9 cellular contexts compared by ENCODE assay signal in genomic region chr12:50057896-50058670, GRCh38. TPM values are rescaled to one million over a fixed set of nuclear protein-coding genes. Genes with fewer than 3 reads are reported as not detected.
DNase-seq lines count a peak whose midpoint lies in the region; ATAC-seq and TF ChIP-seq lines count a peak whose summit lies in the region.
"Had no signal": no experiment of that assay in that cellular context is flagged by ENCODE, and none has a peak within 500 bp of the region (broad histone marks: within the 10 kb centered on the region; RNA-seq: fewer than 3 reads in every experiment).

No MANE protein-coding gene starts in this region.

- H3K27ac Mint-ChIP-seq in CD14-positive monocyte, result no peak overlapping the region
- no peak overlapping the region for H3K27ac Mint-ChIP-seq in osteocyte (ENCODE audit: unreplicated experiment)

- intact Hi-C loops in CD14-positive monocyte (cut with micrococcal nuclease), result loop anchor here (2.0 to 5.0 kb wide), 2 partner anchors 91 kb away; no protein-coding TSS in a partner anchor
- intact Hi-C loops in colonic mucosa (cut with DNase I), result loop anchor here (5.0 kb wide), 1 partner anchor 281 kb away; no protein-coding TSS in a partner anchor

- peaks cover 5% of the 10 kb centered on the region for H3K4me1 ChIP-seq in colonic mucosa

- H3K4me3 ChIP-seq in NB4 (ENCODE audit: low read depth, low read length), result peak overlapping the region; percentile 56
- peak overlapping the region; percentile 63 for H3K4me3 ChIP-seq in colonic mucosa

- no peak for TF ChIP-seq CTCF in CD14-positive monocyte (IDR thresholded peaks at IDR 0.05)
- TF ChIP-seq CTCF in NB4 (IDR thresholded peaks at IDR 0.05; ENCODE audit: low read depth, low read length), result no peak
- no peak for TF ChIP-seq CTCF in colonic mucosa (IDR thresholded peaks at IDR 0.05)
- no peak for TF ChIP-seq CTCF in osteocyte (IDR thresholded peaks at IDR 0.05)
- TF ChIP-seq CTCF in GM13976 (IDR thresholded peaks at IDR 0.05; ENCODE audit: borderline replicate concordance, control extremely low read depth, extremely low read depth, insufficient read depth, missing control alignments), result no peak

- peak overlapping the region in 1 of 2 donors; percentile 28 for H3K9ac ChIP-seq in colonic mucosa (ENCODE audit: low read depth in 2 of 2, low read length in 2 of 2)

- peaks cover 11% of the 10 kb centered on the region for H3K27me3 ChIP-seq in colonic mucosa

- H3K9me3 Mint-ChIP-seq in CD14-positive monocyte (peaks cover 0 to 17% (median 5%) of the 10 kb centered on the region in 7 donors), osteocyte (ENCODE audit: unreplicated experiment) (no peaks in the 10 kb centered on the region)

- ATAC-seq in GM18498 (IDR thresholded peaks at IDR 0.05; ENCODE audit: unreplicated experiment) (no peak), HG03378 (IDR thresholded peaks at IDR 0.05; ENCODE audit: unreplicated experiment) (no peak), HG03442 (IDR thresholded peaks at IDR 0.05; ENCODE audit: unreplicated experiment) (no peak)

- no peaks in the 10 kb centered on the region for H3K36me3 ChIP-seq in colonic mucosa

- no peak overlapping the region for H3K27ac ChIP-seq in colonic mucosa

- TF ChIP-seq POLR2A in NB4 (IDR thresholded peaks at IDR 0.05; ENCODE audit: extremely low read depth, insufficient read length), result no peak

- H3K4me3 Mint-ChIP-seq in CD14-positive monocyte (peak overlapping the region; percentile 41 to 80), osteocyte (ENCODE audit: unreplicated experiment) (peak overlapping the region; percentile 61)

- H3K9me3 ChIP-seq in colonic mucosa, result no peaks in the 10 kb centered on the region
- H3K9me3 ChIP-seq: mucosa of descending colon had no signal

- DNase-seq in CD14-positive monocyte (ENCODE audit: low spot score) (no peak), NB4 (ENCODE audit: low read depth) (peak; percentile 64), colonic mucosa (no peak), osteocyte (ENCODE audit: extremely low spot score, unreplicated experiment) (no peak), GM13976 (ENCODE audit: low spot score) (no peak)

- H3K4me1 Mint-ChIP-seq in CD14-positive monocyte (peaks cover 39% of the 10 kb centered on the region), osteocyte (ENCODE audit: unreplicated experiment) (peaks cover 15% of the 10 kb centered on the region)

- in situ Hi-C loops in GM13976 (cut with MboI; ENCODE audit: low sequenced_read_pairs, unreplicated experiment), result loop anchor here (10.0 kb wide), 1 partner anchor 83 kb away; the partner anchor contains the start of gene AQP6

- peaks cover 52 to 73% (median 55%) of the 10 kb centered on the region in 3 donors for H3K27me3 Mint-ChIP-seq in CD14-positive monocyte (ENCODE audit: low read depth in 3 of 3)
- H3K27me3 Mint-ChIP-seq in osteocyte (ENCODE audit: unreplicated experiment), result peaks cover 15% of the 10 kb centered on the region

- H3K36me3 Mint-ChIP-seq in CD14-positive monocyte, result peaks cover 5 to 6% of the 10 kb centered on the region in 2 donors
- H3K36me3 Mint-ChIP-seq in osteocyte (ENCODE audit: unreplicated experiment), result no peaks in the 10 kb centered on the region

RNA-seq across cellular contexts. Expression of gene ASIC1, which starts 0.7 kb away (rescaled TPM):
- not detected for polyA plus RNA-seq in CD14-positive monocyte
- 1 to 10 TPM; 1.0 to 1.1 TPM for total RNA-seq in colonic mucosa
- 2.1 and 3.0 TPM in 2 replicates for total RNA-seq in osteocyte

RNA-seq across cellular contexts. Expression of gene SMARCD1, which starts 27.1 kb away (rescaled TPM):
- 1 to 10 TPM; 3.7 to 7.8 TPM for polyA plus RNA-seq in CD14-positive monocyte
- total RNA-seq in colonic mucosa (10 to 100 TPM; 30.6 to 43.9 TPM), osteocyte (61.4 and 66.7 TPM in 2 replicates)

RNA-seq across cellular contexts. Expression of gene RACGAP1, which starts 32.8 kb away (rescaled TPM):
- 1 to 10 TPM; 3.1 to 3.6 TPM for polyA plus RNA-seq in CD14-positive monocyte
- total RNA-seq in colonic mucosa (10 to 100 TPM; 36.2 to 83.8 TPM), osteocyte (25.9 and 28.3 TPM in 2 replicates)

RNA-seq across cellular contexts. Expression of gene GPD1, which starts 45.7 kb away (rescaled TPM):
- not detected for polyA plus RNA-seq in CD14-positive monocyte
- total RNA-seq in colonic mucosa (1 to 10 TPM; 2.1 to 3.4 TPM), osteocyte (0.43 TPM in 1 of 2 replicates, not detected in the other)

RNA-seq across cellular contexts. Expression of gene COX14, which starts 54.0 kb away (rescaled TPM):
- polyA plus RNA-seq in CD14-positive monocyte, result 100 to 1,000 TPM; 231 to 257 TPM
- total RNA-seq in colonic mucosa (10 to 100 TPM; 74.4 to 86.8 TPM), osteocyte (41.5 and 54.9 TPM in 2 replicates)
